Comparison of ENCODE assay signal across 10 cellular contexts in genomic region chr6:28337103-28337520, GRCh38. TPM values are rescaled to one million over a fixed set of nuclear protein-coding genes. Genes with fewer than 3 reads are reported as not detected.
A peak's percentile ranks its signal among the peaks of the same experiment; 100 is the strongest.
DNase-seq lines count a peak whose midpoint lies in the region; ATAC-seq and TF ChIP-seq lines count a peak whose summit lies in the region.
"Had no signal": no experiment of that assay in that cellular context is flagged by ENCODE, and none has a peak within 500 bp of the region (broad histone marks: within the 10 kb centered on the region; RNA-seq: fewer than 3 reads in every experiment).

No MANE protein-coding gene starts in this region.

- no peak for ATAC-seq in gastroesophageal sphincter

- TF ChIP-seq EP300 in gastroesophageal sphincter (IDR thresholded peaks at IDR 0.05), result no peak
- no peak for TF ChIP-seq EP300 in stomach (IDR thresholded peaks at IDR 0.05)

- H3K4me1 ChIP-seq in SJCRH30, result peaks cover 7% of the 10 kb centered on the region; the same call in 1 of the 2 replicates
- H3K4me1 ChIP-seq in gastroesophageal sphincter, result peaks cover 6 to 26% (median 10%) of the 10 kb centered on the region in 3 donors
- H3K4me1 ChIP-seq in stomach, result peaks cover 3 to 26% (median 14%) of the 10 kb centered on the region in 4 donors

- no peak overlapping the region for H3K4me3 ChIP-seq in HL-60 (replicated peaks; ENCODE audit: insufficient read depth, low read length)
- H3K4me3 ChIP-seq in SJCRH30, result peak overlapping the region; percentile 68
- H3K4me3 ChIP-seq in gastroesophageal sphincter, result peak overlapping the region; percentile 73 to 81
- H3K4me3 ChIP-seq in stomach, result peak overlapping the region in 2 of 4 donors; percentile 58 to 69

- H3K27me3 ChIP-seq in HL-60 (ENCODE audit: insufficient read depth, poor library complexity, severe bottlenecking) (no peaks in the 10 kb centered on the region), SJCRH30 (no peaks in the 10 kb centered on the region), gastroesophageal sphincter (no peaks in the 10 kb centered on the region), stomach (no peaks in the 10 kb centered on the region)
- H3K27me3 ChIP-seq: tibial nerve had no signal

- DNase-seq in HL-60 (ENCODE audit: low read depth in 1 of 2, low spot score in 1 of 2), result peak in 1 of 2 experiments; percentile 18
- peak in 1 of 2 experiments; percentile 8 for DNase-seq in SJCRH30
- DNase-seq in stomach, result no peak
- no peak for DNase-seq in COLO668 (lab: John Stamatoyannopoulos, UW; ENCODE audit: unreplicated experiment)
- no peak for DNase-seq in activated naive CD4-positive, alpha-beta T cell treated with Interleukin-2 at 50 U/mL for 16 hours
- DNase-seq in H4 (ENCODE audit: low spot score), result no peak
- DNase-seq: activated CD4-positive, alpha-beta T cell treated with anti-CD3 and anti-CD28 coated beads, Interleukin-2, amount 10 ng/mL, durations not matched to agents 7 days and 5 days; NCI-H774 had no signal

- no peak for TF ChIP-seq CTCF in HL-60 (IDR thresholded peaks at IDR 0.05; ENCODE audit: insufficient read depth, low read length)
- TF ChIP-seq CTCF in gastroesophageal sphincter (IDR thresholded peaks at IDR 0.05), result no peak
- no peak for TF ChIP-seq CTCF in stomach (IDR thresholded peaks at IDR 0.05)

- peak overlapping the region; percentile 98 for H3K27ac ChIP-seq in HL-60 (replicated peaks)
- peak overlapping the region; percentile 95 for H3K27ac ChIP-seq in SJCRH30
- peak overlapping the region; percentile 97 to 98 (median 98) for H3K27ac ChIP-seq in gastroesophageal sphincter
- H3K27ac ChIP-seq in stomach, result peak overlapping the region in 4 of 5 donors; percentile 94 to 99 (median 96)

- TF ChIP-seq POLR2A in gastroesophageal sphincter (IDR thresholded peaks at IDR 0.05), result no peak
- no peak for TF ChIP-seq POLR2A in stomach (IDR thresholded peaks at IDR 0.05)

- H3K36me3 ChIP-seq in SJCRH30 (no peaks in the 10 kb centered on the region), gastroesophageal sphincter (no peaks in the 10 kb centered on the region), stomach (no peaks in the 10 kb centered on the region)
- H3K36me3 ChIP-seq: tibial nerve had no signal

- H3K9me3 ChIP-seq in SJCRH30 (replicated peaks) (no peaks in the 10 kb centered on the region), gastroesophageal sphincter (no peaks in the 10 kb centered on the region), stomach (no peaks in the 10 kb centered on the region)
- H3K9me3 ChIP-seq: tibial nerve had no signal

- intact Hi-C loops in stomach (cut with DNase I; ENCODE audit: low total_unique reads), result no loop called here

RNA-seq across cellular contexts. Expression of gene ZSCAN31, which starts 1.2 kb away (rescaled TPM):
- 1.9 and 2.6 TPM in 2 replicates for total RNA-seq in SJCRH30 (2014; rRNA removed; shearing (Covaris generic))
- total RNA-seq in gastroesophageal sphincter, result 10 to 100 TPM; 14.9 to 32.0 (median 24.8) TPM
- 10 to 100 TPM in 2 of 5 donors, 1 to 10 TPM in 3; 2.3 to 13.4 (median 9.9) TPM for total RNA-seq in stomach
- polyA plus RNA-seq in stomach, result 1 to 10 TPM; 2.7 to 8.2 (median 5.3) TPM
- 182 and 210 TPM in 2 replicates for total RNA-seq in H4 (2014; rRNA removed; shearing (Covaris generic))

RNA-seq across cellular contexts. Expression of gene ZKSCAN3, which starts 12.6 kb away (rescaled TPM):
- 3.9 and 4.6 TPM in 2 replicates for total RNA-seq in SJCRH30 (2014; rRNA removed; shearing (Covaris generic))
- 1 to 10 TPM; 4.4 to 9.8 (median 6.9) TPM for total RNA-seq in gastroesophageal sphincter
- total RNA-seq in stomach, result 10 to 100 TPM in 1 of 5 donors, 1 to 10 TPM in 4; 2.3 to 31.2 (median 4.6) TPM
- 1 to 10 TPM in 2 of 3 donors, under 1 TPM in 1; 0.61 to 1.6 (median 1.0) TPM for polyA plus RNA-seq in stomach
- 3.7 and 4.1 TPM in 2 replicates for total RNA-seq in H4 (2014; rRNA removed; shearing (Covaris generic))

RNA-seq across cellular contexts. Expression of gene PGBD1, which starts 55.7 kb away (rescaled TPM):
- 9.7 and 11.2 TPM in 2 replicates for total RNA-seq in SJCRH30 (2014; rRNA removed; shearing (Covaris generic))
- 1 to 10 TPM; 6.5 to 7.7 (median 7.2) TPM for total RNA-seq in gastroesophageal sphincter
- 1 to 10 TPM in 3 of 5 donors, under 1 TPM in 2; 0.58 to 5.8 (median 5.1) TPM for total RNA-seq in stomach
- polyA plus RNA-seq in stomach, result 1 to 10 TPM in 2 of 3 donors, under 1 TPM in 1; 0.92 to 2.0 (median 1.4) TPM
- total RNA-seq in H4 (2014; rRNA removed; shearing (Covaris generic)), result 6.3 and 6.7 TPM in 2 replicates
